8 cellular contexts compared by ENCODE assay signal in genomic region chr5:50653946-50654345, GRCh38. TPM values are rescaled to one million over a fixed set of nuclear protein-coding genes. Genes with fewer than 3 reads are reported as not detected.
DNase-seq lines count a peak whose midpoint lies in the region; ATAC-seq and TF ChIP-seq lines count a peak whose summit lies in the region.
"Had no signal": no experiment of that assay in that cellular context is flagged by ENCODE, and none has a peak within 500 bp of the region (broad histone marks: within the 10 kb centered on the region; RNA-seq: fewer than 3 reads in every experiment).

No MANE protein-coding gene starts in this region.

- no peak overlapping the region for H4K5ac ChIP-seq in H9 (ENCODE audit: insufficient read length, low read depth, low read length)

- no peak overlapping the region for H3K4me3 ChIP-seq in naive thymus-derived CD4-positive, alpha-beta T cell (ENCODE audit: low read length)

- H2BK12ac ChIP-seq in H9 (ENCODE audit: insufficient read length, low read depth, low read length): no peak overlapping the region

- H3K9me3 ChIP-seq in KOPT-K1 (ENCODE audit: insufficient read depth, low read length, poor library complexity, severe bottlenecking): no peaks in the 10 kb centered on the region
- no peaks in the 10 kb centered on the region for H3K9me3 ChIP-seq in naive thymus-derived CD4-positive, alpha-beta T cell (ENCODE audit: control insufficient read depth in 2 of 3, low read length in 3 of 3)
- H3K9me3 ChIP-seq in H9 (ENCODE audit: control insufficient read depth, low read depth, low read length): no peaks in the 10 kb centered on the region

- no peak overlapping the region for H2BK20ac ChIP-seq in H9 (ENCODE audit: low read depth, low read length, poor library complexity, severe bottlenecking)

- POLR2A ChIA-PET in naive thymus-derived CD4-positive, alpha-beta T cell (lab: Charles Lee): no interaction called here

- intact Hi-C loops in naive thymus-derived CD4-positive, alpha-beta T cell (cut with micrococcal nuclease): no loop called here

- H4K91ac ChIP-seq in H9 (ENCODE audit: insufficient read length, low read depth, low read length): no peak overlapping the region

- H3K27me3 Mint-ChIP-seq in naive thymus-derived CD4-positive, alpha-beta T cell: no peaks in the 10 kb centered on the region
- peaks cover 2% of the 10 kb centered on the region; the same call in 1 of the 2 replicates for H3K27me3 Mint-ChIP-seq in H9 (ENCODE audit: low read depth)

- H3T11ph ChIP-seq in H9 (ENCODE audit: low read length): no peak overlapping the region

- no peak overlapping the region for H3K4ac ChIP-seq in H9 (ENCODE audit: low read depth, low read length)

- no peaks in the 10 kb centered on the region; the same call in 1 of the 2 replicates for H3K79me2 ChIP-seq in H9 (ENCODE audit: insufficient read depth, low read length)

- no peak overlapping the region for H2BK5ac ChIP-seq in H9 (ENCODE audit: insufficient read length, low read length)

- no peaks in the 10 kb centered on the region for H3K79me1 ChIP-seq in H9 (ENCODE audit: insufficient read depth, low read depth, low read length, poor library complexity, severe bottlenecking)

- no peak overlapping the region for H3K18ac ChIP-seq in H9 (ENCODE audit: insufficient read length, low read depth, low read length)

- no peak overlapping the region for H3K14ac ChIP-seq in H9 (ENCODE audit: insufficient read depth, low read length)

- peaks cover 0 to 6% of the 10 kb centered on the region in 2 donors for H3K4me1 ChIP-seq in naive thymus-derived CD4-positive, alpha-beta T cell (ENCODE audit: control insufficient read depth in 2 of 2, insufficient read depth in 2 of 2, low read length in 2 of 2)
- no peaks in the 10 kb centered on the region for H3K4me1 ChIP-seq in H9 (ENCODE audit: insufficient read depth, low read length)

- H3K4me1 Mint-ChIP-seq in naive thymus-derived CD4-positive, alpha-beta T cell: peaks cover 8 to 39% (median 29%) of the 10 kb centered on the region in 7 donors
- peaks cover 3 to 5% of the 10 kb centered on the region in 2 experiments; a peak in 3 of 4 replicates for H3K4me1 Mint-ChIP-seq in H9

- no peak overlapping the region for H2BK15ac ChIP-seq in H9 (ENCODE audit: low read depth, low read length)

- no peaks in the 10 kb centered on the region for H3K36me3 ChIP-seq in KOPT-K1 (ENCODE audit: insufficient read depth, low read length)
- H3K36me3 ChIP-seq in naive thymus-derived CD4-positive, alpha-beta T cell (ENCODE audit: control insufficient read depth in 2 of 3, insufficient read depth in 3 of 3, low read length in 3 of 3): no peaks in the 10 kb centered on the region

- no peaks in the 10 kb centered on the region for H4K20me1 ChIP-seq in H9 (ENCODE audit: control insufficient read depth, insufficient read depth, insufficient read length)

- WGBS in H9 (ENCODE audit: extremely low coverage, insufficient read length, low lambda C conversion rate): no CpG with 5 or more reads among the region's 3 CpGs

- no peak for TF ChIP-seq CTCF in H9 (conservative IDR thresholded peaks at IDR 0.05)

- no peak overlapping the region for H4K8ac ChIP-seq in H9 (replicated peaks; ENCODE audit: insufficient read length, low read depth, low read length)

- CTCF ChIA-PET in naive thymus-derived CD4-positive, alpha-beta T cell (lab: Charles Lee): no interaction called here

- H3K23ac ChIP-seq in H9 (ENCODE audit: insufficient read length, low read depth, low read length): no peak overlapping the region

- H3K56ac ChIP-seq in H9 (ENCODE audit: insufficient read length, low read depth, low read length): no peak overlapping the region

- no peaks in the 10 kb centered on the region for H3K23me2 ChIP-seq in H9 (ENCODE audit: insufficient read length, low read depth, low read length, poor library complexity, severe bottlenecking)

- no peak overlapping the region for H3K9ac ChIP-seq in H9 (ENCODE audit: extremely low read depth, insufficient read length, low read length)

- peaks cover 0 to 6% (median 0%) of the 10 kb centered on the region in 5 donors for H3K36me3 Mint-ChIP-seq in naive thymus-derived CD4-positive, alpha-beta T cell
- no peaks in the 10 kb centered on the region for H3K36me3 Mint-ChIP-seq in H9 (ENCODE audit: insufficient read depth in 1 of 3, low read depth in 3 of 3)

- no peak overlapping the region for H3K4me2 ChIP-seq in H9 (ENCODE audit: insufficient read depth, insufficient read length, low read length)

- H3K4me3 Mint-ChIP-seq in naive thymus-derived CD4-positive, alpha-beta T cell: peak overlapping the region in 3 of 10 donors; percentile 1 to 49 (median 25)
- no peak overlapping the region for H3K4me3 Mint-ChIP-seq in H9
- H3K4me3 Mint-ChIP-seq: T-helper 1 cell treated with Interleukin-12 subunit alpha and Interleukin-12 subunit beta and Interleukin-4 antibody, amounts not matched to agents 30 μg/mL and 1 μg/mL, for 36 hours had no signal

- peak overlapping the region in 5 of 9 donors; percentile 8 to 85 (median 25) for H3K27ac Mint-ChIP-seq in naive thymus-derived CD4-positive, alpha-beta T cell
- H3K27ac Mint-ChIP-seq in H9: 0 out of 7 replicates have a peak overlapping the region, but pooled peaks of 1 of the 3 experiments have one; percentile 8
- H3K27ac Mint-ChIP-seq: T-helper 1 cell treated with Interleukin-12 subunit alpha and Interleukin-12 subunit beta and Interleukin-4 antibody, amounts not matched to agents 30 μg/mL and 1 μg/mL, for 36 hours had no signal

- H3K27ac ChIP-seq in KOPT-K1 (ENCODE audit: low read depth, low read length, poor library complexity, severe bottlenecking) (peak overlapping the region; percentile 40), H9 (ENCODE audit: insufficient read length, low read depth, low read length) (no peak overlapping the region)
- H3K27ac ChIP-seq in naive thymus-derived CD4-positive, alpha-beta T cell (ENCODE audit: low read depth, low read length): no peak overlapping the region

- no peak overlapping the region for H2AFZ ChIP-seq in H9 (ENCODE audit: low read length)

- H2AK5ac ChIP-seq in H9 (ENCODE audit: insufficient read length, low read length): no peak overlapping the region

- no peak for DNase-seq in naive thymus-derived CD4-positive, alpha-beta T cell
- DNase-seq in H9: no peak
- DNase-seq in hepatic stellate cell (ENCODE audit: low spot score): no peak
- no peak for DNase-seq in central memory CD4-positive, alpha-beta T cell

- H3K9me3 Mint-ChIP-seq in naive thymus-derived CD4-positive, alpha-beta T cell: no peaks in the 10 kb centered on the region
- no peaks in the 10 kb centered on the region for H3K9me3 Mint-ChIP-seq in H9
- H3K9me3 Mint-ChIP-seq: T-helper 1 cell treated with Interleukin-12 subunit alpha and Interleukin-12 subunit beta and Interleukin-4 antibody, amounts not matched to agents 30 μg/mL and 1 μg/mL, for 36 hours had no signal

- ATAC-seq in GM19043 (IDR thresholded peaks at IDR 0.05; ENCODE audit: low read depth, unreplicated experiment): peak; percentile 93
- ATAC-seq in HG02798 (IDR thresholded peaks at IDR 0.05; ENCODE audit: poor library complexity, unreplicated experiment): peak; percentile 99
- peak; percentile 60 for ATAC-seq in naive thymus-derived CD4-positive, alpha-beta T cell

- H3K27me3 ChIP-seq in naive thymus-derived CD4-positive, alpha-beta T cell (ENCODE audit: control insufficient read depth in 2 of 2, insufficient read depth in 2 of 2, low read length in 2 of 2): no peaks in the 10 kb centered on the region
- no peaks in the 10 kb centered on the region for H3K27me3 ChIP-seq in H9 (ENCODE audit: insufficient read depth, low read length)

- H2BK120ac ChIP-seq in H9 (ENCODE audit: low read depth, low read length, poor library complexity, severe bottlenecking): no peak overlapping the region

RNA-seq across cellular contexts. Expression of gene PARP8, which starts 12.5 kb away (rescaled TPM):
- 100 to 1,000 TPM in 4 of 5 experiments, 10 to 100 TPM in 1; 88.9 to 188 (median 129) TPM for total RNA-seq in naive thymus-derived CD4-positive, alpha-beta T cell
- polyA plus RNA-seq in naive thymus-derived CD4-positive, alpha-beta T cell: 10 to 100 TPM; 45.7 to 50.8 TPM
- 27.9 and 34.0 TPM in 2 replicates for total RNA-seq in H9 (2021)
